9 cellular contexts compared by ENCODE assay signal in the genomic region with DNA sequence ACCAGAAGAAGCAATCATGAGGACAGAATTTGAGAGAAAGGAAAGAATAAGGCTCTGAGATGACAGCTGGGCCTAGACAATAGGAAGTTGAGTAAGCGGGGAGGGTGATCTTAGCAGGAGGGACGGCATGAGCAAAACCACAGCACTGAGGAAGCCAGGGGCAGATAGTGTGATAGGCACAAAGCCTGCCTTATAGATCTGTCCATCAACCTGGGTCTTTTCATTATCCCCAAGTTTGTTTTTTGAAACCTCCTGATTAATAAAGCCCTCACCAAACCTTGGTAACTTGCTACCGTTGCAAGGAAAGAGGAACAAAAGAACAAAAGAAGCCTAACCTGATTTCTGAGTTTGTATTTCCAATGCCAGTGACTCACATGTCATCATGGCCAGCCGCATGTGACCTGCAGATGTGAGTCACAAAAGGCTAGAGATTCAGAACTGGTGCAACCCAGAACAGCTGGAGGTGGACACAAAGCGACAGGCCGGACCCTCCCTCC. TPM values are rescaled to one million over a fixed set of nuclear protein-coding genes. Genes with fewer than 3 reads are reported as not detected.
A peak's percentile ranks its signal among the peaks of the same experiment; 100 is the strongest.
DNase-seq lines count a peak whose midpoint lies in the region; ATAC-seq lines count a peak whose summit lies in the region.
"Had no signal": no experiment of that assay in that cellular context is flagged by ENCODE, and none has a peak within 500 bp of the region (broad histone marks: within the 10 kb centered on the region; RNA-seq: fewer than 3 reads in every experiment).

No MANE protein-coding gene starts in this region.

- DNase-seq in HCEC 1CT (peak; percentile 75), SKM-1 (lab: John Stamatoyannopoulos, UW; ENCODE audit: unreplicated experiment) (peak; percentile 83), Right ventricle myocardium superior (peak; percentile 43), left colon (no peak), NCI-H1105 (lab: John Stamatoyannopoulos, UW) (no peak), NCI-H69 (lab: John Stamatoyannopoulos, UW) (no peak)
- no peak for DNase-seq in activated CD8-positive, alpha-beta memory T cell treated with anti-CD3 and anti-CD28 coated beads, Interleukin-2, amount 50 U/mL, for 4 hours
- DNase-seq: NCI-H526 treated with DMSO at 0.1 percent for 48 hours had no signal

- intact Hi-C loops in Right ventricle myocardium superior (cut with DNase I) = no loop called here
- intact Hi-C loops in left colon (cut with DNase I, micrococcal nuclease) = no loop called here

- peak overlapping the region in 13 of 21 experiments; percentile 0 to 74 (median 25) for H3K27ac ChIP-seq in skin epidermis

- no peak overlapping the region for H3K4me3 ChIP-seq in skin epidermis

- ATAC-seq in Right ventricle myocardium superior (ENCODE audit: poor library complexity) (peak; percentile 50), left colon (no peak)

RNA-seq across cellular contexts. Expression of a gene that starts 55.7 kb away (rescaled TPM):
- total RNA-seq in Right ventricle myocardium superior (82.8 TPM), left colon (10 to 100 TPM; 76.0 to 92.4 TPM)

Comparison
In these comparisons a context has a peak if more than half of its experiments do, and no peak if none do; other contexts are left out.
1. DNase-seq: peak in HCEC 1CT (single experiment), SKM-1 (single experiment) and Right ventricle myocardium superior (single experiment); none in left colon (0 of 2), activated CD8-positive, alpha-beta memory T cell treated with anti-CD3 and anti-CD28 coated beads, Interleukin-2, amount 50 U/mL, for 4 hours (single experiment), NCI-H1105 (single experiment) and NCI-H69 (single experiment).